In genomic region chr10:79910836-79911235, GRCh38 we compare ENCODE assay signal across 25 cellular contexts. TPM values are rescaled to one million over a fixed set of nuclear protein-coding genes. Genes with fewer than 3 reads are reported as not detected.
DNase-seq lines count a peak whose midpoint lies in the region; ATAC-seq, FAIRE-seq and TF ChIP-seq lines count a peak whose summit lies in the region.
"Had no signal": no experiment of that assay in that cellular context is flagged by ENCODE, and none has a peak within 500 bp of the region (broad histone marks: within the 10 kb centered on the region; RNA-seq: fewer than 3 reads in every experiment).

No MANE protein-coding gene starts in this region.

- RAD21 ChIA-PET in GM12878 (lab: Charles Lee; ENCODE audit: unreplicated experiment): interaction anchor here (0.6 kb wide), 1 partner anchor 1695 kb away, joined by 3 read pairs; no protein-coding TSS in a partner anchor

- no peaks in the 10 kb centered on the region for H4K20me1 ChIP-seq in GM12878 (ENCODE audit: control insufficient read depth, insufficient read depth)
- H4K20me1 ChIP-seq: BLaER1 treated with 17β-estradiol and CSF1 and Interleukin-3, amounts not matched to agents 10 nM and 100 nM had no signal

- TF ChIP-seq CTCF in GM12878 (IDR thresholded peaks at IDR 0.05 in 2 of 3, conservative IDR thresholded peaks at IDR 0.05 in 1 of 3; ENCODE audit: control insufficient read depth in 2 of 3, extremely low read depth in 1 of 3, insufficient read depth in 1 of 3, low read depth in 3 of 3, low read length in 3 of 3) (no peak), pancreas (IDR thresholded peaks at IDR 0.05) (no peak)

- H2AFZ ChIP-seq in GM12878 (ENCODE audit: control insufficient read depth, low read depth, low read length) (no peak overlapping the region), trophoblast cell (ENCODE audit: insufficient read depth, low read length, poor library complexity) (no peak overlapping the region)
- H2AFZ ChIP-seq: PC-9 had no signal

- H3K9me3 ChIP-seq in GM12878 (replicated peaks; ENCODE audit: control insufficient read depth, insufficient read depth, low read length) (no peaks in the 10 kb centered on the region), pancreas (no peaks in the 10 kb centered on the region), trophoblast cell (ENCODE audit: insufficient read depth, low read depth, low read length) (no peaks in the 10 kb centered on the region)
- H3K9me3 ChIP-seq: BLaER1 treated with 17β-estradiol and CSF1 and Interleukin-3, amounts not matched to agents 10 nM and 100 nM had no signal

- H3K4me2 ChIP-seq in GM12878 (ENCODE audit: control insufficient read depth, insufficient read depth) (no peak overlapping the region), trophoblast cell (ENCODE audit: low read length) (no peak overlapping the region)
- H3K4me2 ChIP-seq: BLaER1 treated with 17β-estradiol and CSF1 and Interleukin-3, amounts not matched to agents 10 nM and 100 nM; PC-9 had no signal

- H3K79me2 ChIP-seq in GM12878 (ENCODE audit: control insufficient read depth, insufficient read depth, low read length) (no peaks in the 10 kb centered on the region), trophoblast cell (ENCODE audit: control insufficient read depth, insufficient read depth, low read length, poor library complexity) (no peaks in the 10 kb centered on the region)

- H3K23ac ChIP-seq in trophoblast cell (ENCODE audit: low read length): no peak overlapping the region

- H3K14ac ChIP-seq in trophoblast cell (ENCODE audit: low read length): no peak overlapping the region

- no peak for TF ChIP-seq POLR2A in GM12878 (IDR thresholded peaks at IDR 0.05; ENCODE audit: low read depth, low read length)

- H3K9ac ChIP-seq in GM12878 (ENCODE audit: control insufficient read depth, insufficient read depth, low read length) (no peak overlapping the region), trophoblast cell (ENCODE audit: low read length) (no peak overlapping the region)
- H3K9ac ChIP-seq: BLaER1 treated with 17β-estradiol and CSF1 and Interleukin-3, amounts not matched to agents 10 nM and 100 nM had no signal

- no peaks in the 10 kb centered on the region for H3K79me1 ChIP-seq in trophoblast cell (ENCODE audit: low read length)

- no peaks in the 10 kb centered on the region for H3K27me3 ChIP-seq in GM12878 (replicated peaks in 1 of 2; ENCODE audit: control insufficient read depth in 2 of 2, insufficient read depth in 2 of 2, low read length in 1 of 2)
- no peaks in the 10 kb centered on the region for H3K27me3 ChIP-seq in pancreas
- H3K27me3 ChIP-seq in trophoblast cell (ENCODE audit: insufficient read depth, low read length): no peaks in the 10 kb centered on the region

- no peak overlapping the region for H4K12ac ChIP-seq in trophoblast cell (ENCODE audit: low read depth, low read length)

- POLR2A ChIA-PET in GM12878 (lab: Charles Lee): no interaction called here

- TF ChIP-seq RAD21 in GM12878 (IDR thresholded peaks at IDR 0.05; ENCODE audit: insufficient read depth, low read depth, low read length): no peak

- H3K4me1 ChIP-seq in GM12878 (ENCODE audit: control insufficient read depth, insufficient read depth, low read length): no peaks in the 10 kb centered on the region
- H3K4me1 ChIP-seq in pancreas: no peaks in the 10 kb centered on the region
- no peaks in the 10 kb centered on the region for H3K4me1 ChIP-seq in trophoblast cell (ENCODE audit: control insufficient read depth in 1 of 2, insufficient read depth in 2 of 2, low read length in 2 of 2)
- H3K4me1 ChIP-seq: BLaER1 treated with 17β-estradiol and CSF1 and Interleukin-3, amounts not matched to agents 10 nM and 100 nM had no signal

- no peak overlapping the region for H3K18ac ChIP-seq in trophoblast cell (ENCODE audit: low read length)

- no peak for TF ChIP-seq EP300 in GM12878 (IDR thresholded peaks at IDR 0.05; ENCODE audit: borderline replicate concordance in 1 of 2, control insufficient read depth in 1 of 2, low read depth in 2 of 2, low read length in 2 of 2)

- H3K36me3 ChIP-seq in GM12878 (ENCODE audit: control insufficient read depth in 2 of 2, insufficient read depth in 2 of 2, low read length in 1 of 2) (no peaks in the 10 kb centered on the region), pancreas (no peaks in the 10 kb centered on the region), trophoblast cell (ENCODE audit: control insufficient read depth in 1 of 2, insufficient read depth in 2 of 2, low read length in 2 of 2) (peaks cover 1 to 2% of the 10 kb centered on the region in 2 experiments)
- H3K36me3 ChIP-seq: BLaER1 treated with 17β-estradiol and CSF1 and Interleukin-3, amounts not matched to agents 10 nM and 100 nM had no signal

- H4K91ac ChIP-seq in trophoblast cell (ENCODE audit: low read depth, low read length): no peak overlapping the region

- no peak overlapping the region for H2BK12ac ChIP-seq in trophoblast cell (ENCODE audit: low read length)

- ATAC-seq in Right ventricle myocardium superior (ENCODE audit: poor library complexity) (peak; percentile 33), GM12878 (no peak), left ventricle myocardium superior (peak; percentile 57), pancreas (peak in 3 of 4 donors; percentile 11 to 38 (median 26))
- ATAC-seq: HCT116 had no signal

- peak; percentile 13 for FAIRE-seq in GM12878 (lab: Jason Lieb, UNC)
- no peak for FAIRE-seq in pancreas (lab: Jason Lieb, UNC)
- FAIRE-seq: G401.6, HTR-8/SVneo had no signal

- DNase-seq in Right ventricle myocardium superior (no peak), cardiac septum (ENCODE audit: low spot score) (no peak), GM12878 (ENCODE audit: low read depth, low spot score) (no peak), left ventricle myocardium superior (no peak), pancreas (no peak), dedifferentiated amniotic fluid mesenchymal stem cell (ENCODE audit: extremely low spot score) (no peak), SW 1271 (lab: John Stamatoyannopoulos, UW) (no peak), trophoblast cell (no peak)
- DNase-seq: 8988T; Calu3; CD8-positive, alpha-beta memory T cell; GOT3; IMR-90; Karpas-422; NCI-H1694; NCI-H2081 treated with DMSO at 0.1 percent for 48 hours; NCI-H446 treated with DMSO at 0.1 percent for 48 hours; NCI-H526 treated with DMSO at 0.1 percent for 48 hours; PC-9 had no signal

- H2BK120ac ChIP-seq in trophoblast cell (ENCODE audit: insufficient read depth, low read length, poor library complexity): no peak overlapping the region

- in situ Hi-C loops in GM12878 (cut with MboI): no loop called here

- CTCF ChIA-PET in GM12878 (lab: Yijun Ruan, JAX): interaction anchor here (1.0 to 1.3 kb wide), 2 partner anchors 134 to 137 kb away, joined by 3 read pairs; no protein-coding TSS in a partner anchor

- H3K4me3 ChIP-seq in GM12878: no peak overlapping the region
- H3K4me3 ChIP-seq in pancreas: peak overlapping the region in 2 of 4 donors; percentile 8 to 25
- H3K4me3 ChIP-seq in trophoblast cell (ENCODE audit: low read depth, low read length): no peak overlapping the region
- H3K4me3 ChIP-seq: BLaER1 treated with 17β-estradiol and CSF1 and Interleukin-3, amounts not matched to agents 10 nM and 100 nM; PC-9 had no signal

- intact Hi-C loops in Right ventricle myocardium superior (cut with DNase I) (no loop called here), cardiac septum (cut with DNase I) (no loop called here), GM12878 (cut with micrococcal nuclease; ENCODE audit: unreplicated experiment) (no loop called here), left ventricle myocardium superior (cut with micrococcal nuclease) (no loop called here), pancreas (cut with DNase I) (no loop called here)

- BruUV-seq in GM12878 (replicated peaks; lab: Mats Ljungman, UMichigan): no TSS peak

- SMC1A ChIA-PET in GM12878 (lab: Charles Lee; ENCODE audit: uncharacterized antibody, unreplicated experiment): no interaction called here

- no peak overlapping the region for H3K27ac ChIP-seq in GM12878 (ENCODE audit: control insufficient read depth, insufficient read depth)
- H3K27ac ChIP-seq in pancreas: peak overlapping the region in 1 of 4 donors; percentile 53
- H3K27ac ChIP-seq in trophoblast cell (ENCODE audit: low read depth, low read length): no peak overlapping the region
- H3K27ac ChIP-seq: BLaER1 treated with 17β-estradiol and CSF1 and Interleukin-3, amounts not matched to agents 10 nM and 100 nM; PC-9 had no signal

- WGBS in GM12878 (ENCODE audit: insufficient coverage, insufficient replicate concordance, low lambda C conversion rate, missing lambda C conversion rate): 41% methylated on average over 2 of the region's 2 CpGs
- WGBS in pancreas, 2 donors: 38 to 46% methylated on average over 2 of the region's 2 CpGs
- WGBS in trophoblast cell (ENCODE audit: extremely low coverage, insufficient coverage, insufficient read length): no CpG with 5 or more reads among the region's 2 CpGs

- no peak overlapping the region for H2BK5ac ChIP-seq in trophoblast cell (ENCODE audit: low read depth, low read length, poor library complexity)

- H4K8ac ChIP-seq in trophoblast cell (ENCODE audit: low read depth, low read length): no peak overlapping the region

- H2AK5ac ChIP-seq in trophoblast cell (ENCODE audit: low read length): no peak overlapping the region

- H3K4ac ChIP-seq in trophoblast cell (ENCODE audit: low read depth, low read length): no peak overlapping the region

RNA-seq across cellular contexts. Expression of gene SFTPD, which starts 38.1 kb away (rescaled TPM):
- total RNA-seq in Right ventricle myocardium superior (0.81 TPM), cardiac septum (0.54 TPM), GM12878 (2014; rRNA removed) (not detected in 2 replicates), GM12878 (2014; rRNA removed; fragmentation: Illumina TruSeq; extraction: Trizol) (not detected in 2 replicates), GM12878 (2021) (0.24 and 0.31 TPM in 2 replicates), left ventricle myocardium superior (0.69 TPM), pancreas (1 to 10 TPM; 1.5 to 3.2 (median 2.1) TPM)
- total RNA-seq in GM12878 (2013; cell fraction: nucleolus; rRNA removed): not detected in 2 replicates
- not detected for polyA plus RNA-seq in GM12878 (2011; ENCODE audit: low read depth)
- polyA plus RNA-seq in GM12878 (2011; rRNA removed) (not detected in 2 replicates), GM12878 (2014; fragmentation: Illumina TruSeq; extraction: Trizol) (not detected in 2 replicates), GM12878 (2014; fragmentation: Nextera tagmentation; extraction: Ambion mirVana) (not detected), GM12878 (2014; rRNA removed) (not detected in 2 replicates), GM12878 (2016; fragmentation: Nextera tagmentation; extraction: Ambion mirVana) (not detected), pancreas (1 to 10 TPM; 1.7 to 5.9 TPM)
- not detected in 2 replicates for polyA plus RNA-seq in GM12878 (2011; cell fraction: cytosol; rRNA removed)
- polyA plus RNA-seq in GM12878 (2011; cell fraction: nucleus; rRNA removed): not detected in 2 replicates
- not detected in 2 replicates for polyA plus RNA-seq in GM12878 (2012)
- not detected in 2 replicates for polyA minus RNA-seq in GM12878 (2011; rRNA and poly(A)+ RNA removed)
- not detected in 2 replicates for polyA minus RNA-seq in GM12878 (2011; cell fraction: cytosol; rRNA and poly(A)+ RNA removed)
- not detected in 2 replicates for polyA minus RNA-seq in GM12878 (2011; cell fraction: nucleus; rRNA and poly(A)+ RNA removed)
- polyA plus RNA-seq in trophoblast cell (2013): 0.14 and 0.19 TPM in 2 replicates
- total RNA-seq: Calu3; CD8-positive, alpha-beta memory T cell; Daoy; IMR-90; M059J; PC-9 had no signal
- polyA plus RNA-seq: CD8-positive, alpha-beta memory T cell; IMR-90 had no signal
